ENCODE assay signal across 2 cellular contexts in the genomic region with DNA sequence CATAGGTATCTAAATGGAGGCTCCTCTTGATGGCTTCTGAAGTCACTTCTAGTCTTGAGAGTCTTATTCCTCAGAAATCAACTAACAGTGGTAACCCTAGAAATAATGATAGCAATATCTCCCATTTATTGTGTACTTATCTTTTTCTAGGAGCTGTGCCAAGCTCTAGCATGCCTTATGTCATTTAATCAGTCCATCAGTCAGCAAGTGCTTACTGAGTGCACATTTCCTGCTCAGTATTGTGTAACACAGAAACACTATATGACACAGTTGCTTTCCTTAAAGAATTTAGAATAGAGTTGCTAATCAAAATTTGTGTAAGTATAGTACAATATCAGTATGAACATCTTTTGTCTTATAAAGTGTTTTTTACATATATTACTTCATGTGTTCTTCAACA.
TF ChIP-seq lines count a peak whose summit lies in the region.

No MANE protein-coding gene starts in this region.

TF ChIP-seq in SK-N-SH, 30 proteins besides CTCF, POLR2A, EP300 and RAD21 (continued from another document):
- TF ChIP-seq GABPA (IDR thresholded peaks at IDR 0.05; ENCODE audit: low read depth) (no peak), RXRA (IDR thresholded peaks at IDR 0.05; ENCODE audit: borderline replicate concordance, low read depth) (no peak), EZH2phosphoT487 (IDR thresholded peaks at IDR 0.05; ENCODE audit: borderline replicate concordance, low read depth) (no peak), FOXJ3 (CRISPR knock-in tag; IDR thresholded peaks at IDR 0.05) (no peak), TEAD4 (IDR thresholded peaks at IDR 0.05; ENCODE audit: borderline replicate concordance, insufficient read depth) (no peak), RCOR1 (IDR thresholded peaks at IDR 0.05; ENCODE audit: low read length) (no peak), POLR2AphosphoS5 (IDR thresholded peaks at IDR 0.05; ENCODE audit: low read depth, low read length) (no peak), RFX5 (IDR thresholded peaks at IDR 0.05; ENCODE audit: low read length) (no peak), MEF2A (IDR thresholded peaks at IDR 0.05; ENCODE audit: borderline replicate concordance, low read depth) (no peak), FOSL2 (IDR thresholded peaks at IDR 0.05; ENCODE audit: borderline replicate concordance, low read depth) (no peak), ELF1 (IDR thresholded peaks at IDR 0.05) (no peak), SIN3A (IDR thresholded peaks at IDR 0.05; ENCODE audit: borderline replicate concordance, low read depth, low read length) (no peak)
- TF ChIP-seq, protein P1, sequence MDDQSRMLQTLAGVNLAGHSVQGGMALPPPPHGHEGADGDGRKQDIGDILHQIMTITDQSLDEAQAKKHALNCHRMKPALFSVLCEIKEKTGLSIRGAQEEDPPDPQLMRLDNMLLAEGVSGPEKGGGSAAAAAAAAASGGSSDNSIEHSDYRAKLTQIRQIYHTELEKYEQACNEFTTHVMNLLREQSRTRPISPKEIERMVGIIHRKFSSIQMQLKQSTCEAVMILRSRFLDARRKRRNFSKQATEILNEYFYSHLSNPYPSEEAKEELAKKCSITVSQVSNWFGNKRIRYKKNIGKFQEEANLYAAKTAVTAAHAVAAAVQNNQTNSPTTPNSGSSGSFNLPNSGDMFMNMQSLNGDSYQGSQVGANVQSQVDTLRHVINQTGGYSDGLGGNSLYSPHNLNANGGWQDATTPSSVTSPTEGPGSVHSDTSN (IDR thresholded peaks at IDR 0.05): no peak
- TF ChIP-seq, protein P2, sequence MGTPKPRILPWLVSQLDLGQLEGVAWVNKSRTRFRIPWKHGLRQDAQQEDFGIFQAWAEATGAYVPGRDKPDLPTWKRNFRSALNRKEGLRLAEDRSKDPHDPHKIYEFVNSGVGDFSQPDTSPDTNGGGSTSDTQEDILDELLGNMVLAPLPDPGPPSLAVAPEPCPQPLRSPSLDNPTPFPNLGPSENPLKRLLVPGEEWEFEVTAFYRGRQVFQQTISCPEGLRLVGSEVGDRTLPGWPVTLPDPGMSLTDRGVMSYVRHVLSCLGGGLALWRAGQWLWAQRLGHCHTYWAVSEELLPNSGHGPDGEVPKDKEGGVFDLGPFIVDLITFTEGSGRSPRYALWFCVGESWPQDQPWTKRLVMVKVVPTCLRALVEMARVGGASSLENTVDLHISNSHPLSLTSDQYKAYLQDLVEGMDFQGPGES (IDR thresholded peaks at IDR 0.05; ENCODE audit: low read depth, low read length): no peak
- TF ChIP-seq, protein P3, sequence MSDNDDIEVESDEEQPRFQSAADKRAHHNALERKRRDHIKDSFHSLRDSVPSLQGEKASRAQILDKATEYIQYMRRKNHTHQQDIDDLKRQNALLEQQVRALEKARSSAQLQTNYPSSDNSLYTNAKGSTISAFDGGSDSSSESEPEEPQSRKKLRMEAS (IDR thresholded peaks at IDR 0.05; ENCODE audit: low read depth): no peak
- TF ChIP-seq, protein P4, sequence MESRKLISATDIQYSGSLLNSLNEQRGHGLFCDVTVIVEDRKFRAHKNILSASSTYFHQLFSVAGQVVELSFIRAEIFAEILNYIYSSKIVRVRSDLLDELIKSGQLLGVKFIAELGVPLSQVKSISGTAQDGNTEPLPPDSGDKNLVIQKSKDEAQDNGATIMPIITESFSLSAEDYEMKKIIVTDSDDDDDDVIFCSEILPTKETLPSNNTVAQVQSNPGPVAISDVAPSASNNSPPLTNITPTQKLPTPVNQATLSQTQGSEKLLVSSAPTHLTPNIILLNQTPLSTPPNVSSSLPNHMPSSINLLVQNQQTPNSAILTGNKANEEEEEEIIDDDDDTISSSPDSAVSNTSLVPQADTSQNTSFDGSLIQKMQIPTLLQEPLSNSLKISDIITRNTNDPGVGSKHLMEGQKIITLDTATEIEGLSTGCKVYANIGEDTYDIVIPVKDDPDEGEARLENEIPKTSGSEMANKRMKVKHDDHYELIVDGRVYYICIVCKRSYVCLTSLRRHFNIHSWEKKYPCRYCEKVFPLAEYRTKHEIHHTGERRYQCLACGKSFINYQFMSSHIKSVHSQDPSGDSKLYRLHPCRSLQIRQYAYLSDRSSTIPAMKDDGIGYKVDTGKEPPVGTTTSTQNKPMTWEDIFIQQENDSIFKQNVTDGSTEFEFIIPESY (IDR thresholded peaks at IDR 0.05; ENCODE audit: borderline replicate concordance, low read depth): no peak

TF ChIP-seq in SK-N-SH treated with all-trans-retinoic acid at 6 μM for 48 hours, 23 proteins besides CTCF, POLR2A, EP300 and RAD21 (continued from another document):
- TF ChIP-seq, protein P5, sequence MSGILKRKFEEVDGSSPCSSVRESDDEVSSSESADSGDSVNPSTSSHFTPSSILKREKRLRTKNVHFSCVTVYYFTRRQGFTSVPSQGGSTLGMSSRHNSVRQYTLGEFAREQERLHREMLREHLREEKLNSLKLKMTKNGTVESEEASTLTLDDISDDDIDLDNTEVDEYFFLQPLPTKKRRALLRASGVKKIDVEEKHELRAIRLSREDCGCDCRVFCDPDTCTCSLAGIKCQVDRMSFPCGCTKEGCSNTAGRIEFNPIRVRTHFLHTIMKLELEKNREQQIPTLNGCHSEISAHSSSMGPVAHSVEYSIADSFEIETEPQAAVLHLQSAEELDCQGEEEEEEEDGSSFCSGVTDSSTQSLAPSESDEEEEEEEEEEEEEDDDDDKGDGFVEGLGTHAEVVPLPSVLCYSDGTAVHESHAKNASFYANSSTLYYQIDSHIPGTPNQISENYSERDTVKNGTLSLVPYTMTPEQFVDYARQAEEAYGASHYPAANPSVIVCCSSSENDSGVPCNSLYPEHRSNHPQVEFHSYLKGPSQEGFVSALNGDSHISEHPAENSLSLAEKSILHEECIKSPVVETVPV (CRISPR knock-in tag; IDR thresholded peaks at IDR 0.05): no peak
- TF ChIP-seq BACH2 (CRISPR knock-in tag; IDR thresholded peaks at IDR 0.05; ENCODE audit: borderline replicate concordance) (no peak), SNAI2 (CRISPR knock-in tag; IDR thresholded peaks at IDR 0.05) (no peak), TCF4 (CRISPR knock-in tag; IDR thresholded peaks at IDR 0.05; ENCODE audit: borderline replicate concordance) (no peak), ZFP3 (CRISPR knock-in tag; IDR thresholded peaks at IDR 0.05) (no peak), TOX (CRISPR knock-in tag; IDR thresholded peaks at IDR 0.05; ENCODE audit: borderline replicate concordance) (no peak), CSDC2 (CRISPR knock-in tag; IDR thresholded peaks at IDR 0.05) (no peak), ISL1 (CRISPR knock-in tag; IDR thresholded peaks at IDR 0.05) (no peak), ZNF70 (CRISPR knock-in tag; IDR thresholded peaks at IDR 0.05) (no peak), RARB (CRISPR knock-in tag; IDR thresholded peaks at IDR 0.05) (no peak), OSR1 (CRISPR knock-in tag; IDR thresholded peaks at IDR 0.05) (no peak), ZFP30 (CRISPR knock-in tag; IDR thresholded peaks at IDR 0.05) (no peak), ZC3H10 (CRISPR knock-in tag; IDR thresholded peaks at IDR 0.05) (no peak)
- TF ChIP-seq, protein P6, sequence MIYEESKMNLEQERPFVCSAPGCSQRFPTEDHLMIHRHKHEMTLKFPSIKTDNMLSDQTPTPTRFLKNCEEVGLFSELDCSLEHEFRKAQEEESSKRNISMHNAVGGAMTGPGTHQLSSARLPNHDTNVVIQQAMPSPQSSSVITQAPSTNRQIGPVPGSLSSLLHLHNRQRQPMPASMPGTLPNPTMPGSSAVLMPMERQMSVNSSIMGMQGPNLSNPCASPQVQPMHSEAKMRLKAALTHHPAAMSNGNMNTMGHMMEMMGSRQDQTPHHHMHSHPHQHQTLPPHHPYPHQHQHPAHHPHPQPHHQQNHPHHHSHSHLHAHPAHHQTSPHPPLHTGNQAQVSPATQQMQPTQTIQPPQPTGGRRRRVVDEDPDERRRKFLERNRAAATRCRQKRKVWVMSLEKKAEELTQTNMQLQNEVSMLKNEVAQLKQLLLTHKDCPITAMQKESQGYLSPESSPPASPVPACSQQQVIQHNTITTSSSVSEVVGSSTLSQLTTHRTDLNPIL (CRISPR knock-in tag; IDR thresholded peaks at IDR 0.05; ENCODE audit: low read depth): no peak
